1 cellular context compared by ENCODE assay signal in the genomic region with DNA sequence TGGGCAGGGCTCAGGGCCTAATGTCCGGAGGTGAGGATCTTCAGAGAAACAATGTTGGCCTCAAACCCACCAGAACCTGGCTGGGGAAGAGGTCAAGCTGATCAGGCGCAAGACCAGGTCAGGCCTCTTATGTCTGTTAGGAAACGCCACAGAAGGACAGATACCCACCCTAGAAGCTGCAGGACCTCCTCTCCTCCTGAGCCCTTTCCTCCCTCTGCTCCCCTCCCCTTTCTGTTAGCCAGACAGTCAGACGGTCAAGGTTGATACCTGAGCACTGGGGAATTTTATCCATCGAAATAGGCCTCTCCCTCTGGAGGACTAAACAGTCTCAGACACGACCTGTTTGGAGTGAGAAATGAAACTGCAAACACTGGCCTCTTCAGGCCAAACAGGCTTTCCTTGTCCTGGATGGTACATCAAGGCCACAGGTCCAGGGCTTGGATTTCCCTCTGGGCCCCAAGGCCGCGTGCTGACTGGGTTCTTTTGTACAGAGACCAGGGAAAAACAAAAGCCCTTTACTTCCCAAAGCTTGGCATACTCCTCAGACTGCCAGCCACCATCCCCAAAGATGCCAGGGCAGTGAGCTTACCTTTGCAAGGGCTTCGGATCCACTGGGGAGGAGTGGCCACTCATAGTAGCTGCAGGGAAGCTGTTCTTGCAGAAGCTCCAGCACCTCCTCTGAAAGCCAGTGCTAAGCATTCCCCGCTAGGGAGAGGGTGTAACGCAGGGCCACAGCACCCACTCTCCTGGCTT.
TF ChIP-seq lines count a peak whose summit lies in the region.

No MANE protein-coding gene starts in this region.

TF ChIP-seq in HepG2, 621 proteins besides CTCF, POLR2A, EP300 and RAD21 (continued from another document and continues in another):
- TF ChIP-seq, protein P1, sequence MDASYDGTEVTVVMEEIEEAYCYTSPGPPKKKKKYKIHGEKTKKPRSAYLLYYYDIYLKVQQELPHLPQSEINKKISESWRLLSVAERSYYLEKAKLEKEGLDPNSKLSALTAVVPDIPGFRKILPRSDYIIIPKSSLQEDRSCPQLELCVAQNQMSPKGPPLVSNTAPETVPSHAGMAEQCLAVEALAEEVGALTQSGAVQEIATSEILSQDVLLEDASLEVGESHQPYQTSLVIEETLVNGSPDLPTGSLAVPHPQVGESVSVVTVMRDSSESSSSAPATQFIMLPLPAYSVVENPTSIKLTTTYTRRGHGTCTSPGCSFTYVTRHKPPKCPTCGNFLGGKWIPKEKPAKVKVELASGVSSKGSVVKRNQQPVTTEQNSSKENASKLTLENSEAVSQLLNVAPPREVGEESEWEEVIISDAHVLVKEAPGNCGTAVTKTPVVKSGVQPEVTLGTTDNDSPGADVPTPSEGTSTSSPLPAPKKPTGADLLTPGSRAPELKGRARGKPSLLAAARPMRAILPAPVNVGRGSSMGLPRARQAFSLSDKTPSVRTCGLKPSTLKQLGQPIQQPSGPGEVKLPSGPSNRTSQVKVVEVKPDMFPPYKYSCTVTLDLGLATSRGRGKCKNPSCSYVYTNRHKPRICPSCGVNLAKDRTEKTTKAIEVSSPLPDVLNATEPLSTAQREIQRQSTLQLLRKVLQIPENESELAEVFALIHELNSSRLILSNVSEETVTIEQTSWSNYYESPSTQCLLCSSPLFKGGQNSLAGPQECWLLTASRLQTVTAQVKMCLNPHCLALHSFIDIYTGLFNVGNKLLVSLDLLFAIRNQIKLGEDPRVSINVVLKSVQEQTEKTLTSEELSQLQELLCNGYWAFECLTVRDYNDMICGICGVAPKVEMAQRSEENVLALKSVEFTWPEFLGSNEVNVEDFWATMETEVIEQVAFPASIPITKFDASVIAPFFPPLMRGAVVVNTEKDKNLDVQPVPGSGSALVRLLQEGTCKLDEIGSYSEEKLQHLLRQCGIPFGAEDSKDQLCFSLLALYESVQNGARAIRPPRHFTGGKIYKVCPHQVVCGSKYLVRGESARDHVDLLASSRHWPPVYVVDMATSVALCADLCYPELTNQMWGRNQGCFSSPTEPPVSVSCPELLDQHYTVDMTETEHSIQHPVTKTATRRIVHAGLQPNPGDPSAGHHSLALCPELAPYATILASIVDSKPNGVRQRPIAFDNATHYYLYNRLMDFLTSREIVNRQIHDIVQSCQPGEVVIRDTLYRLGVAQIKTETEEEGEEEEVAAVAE (CRISPR knock-in tag; IDR thresholded peaks at IDR 0.05; ENCODE audit: borderline replicate concordance): peak; percentile 79; the same call in 1 of the 2 replicates
- TF ChIP-seq ZFP62 (CRISPR knock-in tag; IDR thresholded peaks at IDR 0.05): no peak
- TF ChIP-seq ZNF7 (CRISPR knock-in tag; IDR thresholded peaks at IDR 0.05): no peak
- TF ChIP-seq KLF16 (CRISPR knock-in tag; IDR thresholded peaks at IDR 0.05): peak in 1 of 2 experiments; percentile 89; a peak in 2 of 4 replicates
- no peak for TF ChIP-seq NFYB (CRISPR knock-in tag; IDR thresholded peaks at IDR 0.05)
- TF ChIP-seq SMARCC2 (IDR thresholded peaks at IDR 0.05): no peak
- TF ChIP-seq ATF7-NPFF (CRISPR knock-in tag; IDR thresholded peaks at IDR 0.05; ENCODE audit: low read depth): 0 out of 2 replicates have a peak, but pooled peaks have one; percentile 38
- 0 out of 2 replicates have a peak, but pooled peaks have one; percentile 62 for TF ChIP-seq SOX13 (IDR thresholded peaks at IDR 0.05)
- peak in 1 of 2 experiments; percentile 89; a peak in 2 of 4 replicates for TF ChIP-seq SOX13 (CRISPR knock-in tag; conservative IDR thresholded peaks at IDR 0.05 in 1 of 2, IDR thresholded peaks at IDR 0.05 in 1 of 2)
- no peak for TF ChIP-seq MBD4 (IDR thresholded peaks at IDR 0.05; ENCODE audit: borderline replicate concordance, low read length)
- TF ChIP-seq, protein P2, sequence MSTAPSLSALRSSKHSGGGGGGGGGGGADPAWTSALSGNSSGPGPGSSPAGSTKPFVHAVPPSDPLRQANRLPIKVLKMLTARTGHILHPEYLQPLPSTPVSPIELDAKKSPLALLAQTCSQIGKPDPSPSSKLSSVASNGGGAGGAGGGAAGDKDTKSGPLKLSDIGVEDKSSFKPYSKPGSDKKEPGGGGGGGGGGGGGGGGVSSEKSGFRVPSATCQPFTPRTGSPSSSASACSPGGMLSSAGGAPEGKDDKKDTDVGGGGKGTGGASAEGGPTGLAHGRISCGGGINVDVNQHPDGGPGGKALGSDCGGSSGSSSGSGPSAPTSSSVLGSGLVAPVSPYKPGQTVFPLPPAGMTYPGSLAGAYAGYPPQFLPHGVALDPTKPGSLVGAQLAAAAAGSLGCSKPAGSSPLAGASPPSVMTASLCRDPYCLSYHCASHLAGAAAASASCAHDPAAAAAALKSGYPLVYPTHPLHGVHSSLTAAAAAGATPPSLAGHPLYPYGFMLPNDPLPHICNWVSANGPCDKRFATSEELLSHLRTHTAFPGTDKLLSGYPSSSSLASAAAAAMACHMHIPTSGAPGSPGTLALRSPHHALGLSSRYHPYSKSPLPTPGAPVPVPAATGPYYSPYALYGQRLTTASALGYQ (CRISPR knock-in tag; IDR thresholded peaks at IDR 0.05): peak; percentile 60; the same call in 1 of the 2 replicates
- no peak for TF ChIP-seq JARID2 (CRISPR knock-in tag; IDR thresholded peaks at IDR 0.05; ENCODE audit: insufficient replicate concordance)
- TF ChIP-seq ZSCAN21 (CRISPR knock-in tag; IDR thresholded peaks at IDR 0.05; ENCODE audit: borderline replicate concordance): 0 out of 2 replicates have a peak, but pooled peaks have one; percentile 19
- TF ChIP-seq ZNF446 (CRISPR knock-in tag; IDR thresholded peaks at IDR 0.05): no peak
- peak; percentile 72 for TF ChIP-seq ZSCAN31 (CRISPR knock-in tag; IDR thresholded peaks at IDR 0.05; ENCODE audit: low read depth)
- no peak for TF ChIP-seq SMARCE1 (IDR thresholded peaks at IDR 0.05; ENCODE audit: borderline replicate concordance)
- TF ChIP-seq, protein P3, sequence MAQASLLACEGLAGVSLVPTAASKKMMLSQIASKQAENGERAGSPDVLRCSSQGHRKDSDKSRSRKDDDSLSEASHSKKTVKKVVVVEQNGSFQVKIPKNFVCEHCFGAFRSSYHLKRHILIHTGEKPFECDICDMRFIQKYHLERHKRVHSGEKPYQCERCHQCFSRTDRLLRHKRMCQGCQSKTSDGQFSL (CRISPR knock-in tag; IDR thresholded peaks at IDR 0.05): no peak
- TF ChIP-seq, protein P4, sequence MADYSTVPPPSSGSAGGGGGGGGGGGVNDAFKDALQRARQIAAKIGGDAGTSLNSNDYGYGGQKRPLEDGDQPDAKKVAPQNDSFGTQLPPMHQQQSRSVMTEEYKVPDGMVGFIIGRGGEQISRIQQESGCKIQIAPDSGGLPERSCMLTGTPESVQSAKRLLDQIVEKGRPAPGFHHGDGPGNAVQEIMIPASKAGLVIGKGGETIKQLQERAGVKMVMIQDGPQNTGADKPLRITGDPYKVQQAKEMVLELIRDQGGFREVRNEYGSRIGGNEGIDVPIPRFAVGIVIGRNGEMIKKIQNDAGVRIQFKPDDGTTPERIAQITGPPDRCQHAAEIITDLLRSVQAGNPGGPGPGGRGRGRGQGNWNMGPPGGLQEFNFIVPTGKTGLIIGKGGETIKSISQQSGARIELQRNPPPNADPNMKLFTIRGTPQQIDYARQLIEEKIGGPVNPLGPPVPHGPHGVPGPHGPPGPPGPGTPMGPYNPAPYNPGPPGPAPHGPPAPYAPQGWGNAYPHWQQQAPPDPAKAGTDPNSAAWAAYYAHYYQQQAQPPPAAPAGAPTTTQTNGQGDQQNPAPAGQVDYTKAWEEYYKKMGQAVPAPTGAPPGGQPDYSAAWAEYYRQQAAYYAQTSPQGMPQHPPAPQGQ (CRISPR knock-in tag; IDR thresholded peaks at IDR 0.05; ENCODE audit: borderline replicate concordance): no peak
- TF ChIP-seq NFKBIZ (CRISPR knock-in tag; IDR thresholded peaks at IDR 0.05): peak; percentile 38; the same call in 1 of the 2 replicates
- TF ChIP-seq NR2F6 (IDR thresholded peaks at IDR 0.05): peak; percentile 62; the same call in 1 of the 2 replicates
- TF ChIP-seq NR2F6 (CRISPR knock-in tag; IDR thresholded peaks at IDR 0.05): peak; percentile 81
- no peak for TF ChIP-seq AGO2 (optimal IDR thresholded peaks at IDR 0.05; ENCODE audit: low read depth, low read length)
- TF ChIP-seq ZNF138 (CRISPR knock-in tag; IDR thresholded peaks at IDR 0.05; ENCODE audit: low read depth): no peak
- no peak for TF ChIP-seq ZNF883 (CRISPR knock-in tag; IDR thresholded peaks at IDR 0.05; ENCODE audit: not compliant biosample characterization)
- TF ChIP-seq TBL1XR1 (IDR thresholded peaks at IDR 0.05; ENCODE audit: borderline replicate concordance, low read length, partially characterized antibody): peak; percentile 40
- no peak for TF ChIP-seq ZNF558 (CRISPR knock-in tag; IDR thresholded peaks at IDR 0.05; ENCODE audit: borderline replicate concordance)
- TF ChIP-seq, protein P5, sequence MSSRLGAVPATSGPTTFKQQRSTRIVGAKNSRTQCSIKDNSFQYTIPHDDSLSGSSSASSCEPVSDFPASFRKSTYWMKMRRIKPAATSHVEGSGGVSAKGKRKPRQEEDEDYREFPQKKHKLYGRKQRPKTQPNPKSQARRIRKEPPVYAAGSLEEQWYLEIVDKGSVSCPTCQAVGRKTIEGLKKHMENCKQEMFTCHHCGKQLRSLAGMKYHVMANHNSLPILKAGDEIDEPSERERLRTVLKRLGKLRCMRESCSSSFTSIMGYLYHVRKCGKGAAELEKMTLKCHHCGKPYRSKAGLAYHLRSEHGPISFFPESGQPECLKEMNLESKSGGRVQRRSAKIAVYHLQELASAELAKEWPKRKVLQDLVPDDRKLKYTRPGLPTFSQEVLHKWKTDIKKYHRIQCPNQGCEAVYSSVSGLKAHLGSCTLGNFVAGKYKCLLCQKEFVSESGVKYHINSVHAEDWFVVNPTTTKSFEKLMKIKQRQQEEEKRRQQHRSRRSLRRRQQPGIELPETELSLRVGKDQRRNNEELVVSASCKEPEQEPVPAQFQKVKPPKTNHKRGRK (CRISPR knock-in tag; IDR thresholded peaks at IDR 0.05): no peak; the same call in 1 of the 2 replicates
- TF ChIP-seq, protein P6, sequence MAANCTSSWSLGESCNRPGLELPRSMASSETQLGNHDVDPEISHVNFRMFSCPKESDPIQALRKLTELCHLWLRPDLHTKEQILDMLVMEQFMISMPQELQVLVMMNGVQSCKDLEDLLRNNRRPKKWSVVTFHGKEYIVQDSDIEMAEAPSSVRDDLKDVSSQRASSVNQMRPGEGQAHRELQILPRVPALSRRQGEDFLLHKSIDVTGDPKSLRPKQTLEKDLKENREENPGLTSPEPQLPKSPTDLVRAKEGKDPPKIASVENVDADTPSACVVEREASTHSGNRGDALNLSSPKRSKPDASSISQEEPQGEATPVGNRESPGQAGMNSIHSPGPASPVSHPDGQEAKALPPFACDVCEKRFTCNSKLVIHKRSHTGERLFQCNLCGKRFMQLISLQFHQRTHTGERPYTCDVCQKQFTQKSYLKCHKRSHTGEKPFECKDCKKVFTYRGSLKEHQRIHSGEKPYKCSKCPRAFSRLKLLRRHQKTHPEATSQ (CRISPR knock-in tag; IDR thresholded peaks at IDR 0.05; ENCODE audit: borderline replicate concordance): no peak
- no peak for TF ChIP-seq TSC22D2 (CRISPR knock-in tag; IDR thresholded peaks at IDR 0.05; ENCODE audit: borderline replicate concordance)
- TF ChIP-seq, protein P7, sequence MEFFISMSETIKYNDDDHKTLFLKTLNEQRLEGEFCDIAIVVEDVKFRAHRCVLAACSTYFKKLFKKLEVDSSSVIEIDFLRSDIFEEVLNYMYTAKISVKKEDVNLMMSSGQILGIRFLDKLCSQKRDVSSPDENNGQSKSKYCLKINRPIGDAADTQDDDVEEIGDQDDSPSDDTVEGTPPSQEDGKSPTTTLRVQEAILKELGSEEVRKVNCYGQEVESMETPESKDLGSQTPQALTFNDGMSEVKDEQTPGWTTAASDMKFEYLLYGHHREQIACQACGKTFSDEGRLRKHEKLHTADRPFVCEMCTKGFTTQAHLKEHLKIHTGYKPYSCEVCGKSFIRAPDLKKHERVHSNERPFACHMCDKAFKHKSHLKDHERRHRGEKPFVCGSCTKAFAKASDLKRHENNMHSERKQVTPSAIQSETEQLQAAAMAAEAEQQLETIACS (CRISPR knock-in tag; IDR thresholded peaks at IDR 0.05): no peak
- TF ChIP-seq ZFP90 (CRISPR knock-in tag; IDR thresholded peaks at IDR 0.05; ENCODE audit: borderline replicate concordance): no peak
- TF ChIP-seq, protein P8, sequence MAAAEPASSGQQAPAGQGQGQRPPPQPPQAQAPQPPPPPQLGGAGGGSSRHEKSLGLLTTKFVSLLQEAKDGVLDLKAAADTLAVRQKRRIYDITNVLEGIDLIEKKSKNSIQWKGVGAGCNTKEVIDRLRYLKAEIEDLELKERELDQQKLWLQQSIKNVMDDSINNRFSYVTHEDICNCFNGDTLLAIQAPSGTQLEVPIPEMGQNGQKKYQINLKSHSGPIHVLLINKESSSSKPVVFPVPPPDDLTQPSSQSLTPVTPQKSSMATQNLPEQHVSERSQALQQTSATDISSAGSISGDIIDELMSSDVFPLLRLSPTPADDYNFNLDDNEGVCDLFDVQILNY (CRISPR knock-in tag; conservative IDR thresholded peaks at IDR 0.05): no peak
- no peak for TF ChIP-seq NR3C1 (CRISPR knock-in tag; IDR thresholded peaks at IDR 0.05)
- no peak for TF ChIP-seq ZNF616 (CRISPR knock-in tag; IDR thresholded peaks at IDR 0.05; ENCODE audit: low read depth)
- TF ChIP-seq, protein P9, sequence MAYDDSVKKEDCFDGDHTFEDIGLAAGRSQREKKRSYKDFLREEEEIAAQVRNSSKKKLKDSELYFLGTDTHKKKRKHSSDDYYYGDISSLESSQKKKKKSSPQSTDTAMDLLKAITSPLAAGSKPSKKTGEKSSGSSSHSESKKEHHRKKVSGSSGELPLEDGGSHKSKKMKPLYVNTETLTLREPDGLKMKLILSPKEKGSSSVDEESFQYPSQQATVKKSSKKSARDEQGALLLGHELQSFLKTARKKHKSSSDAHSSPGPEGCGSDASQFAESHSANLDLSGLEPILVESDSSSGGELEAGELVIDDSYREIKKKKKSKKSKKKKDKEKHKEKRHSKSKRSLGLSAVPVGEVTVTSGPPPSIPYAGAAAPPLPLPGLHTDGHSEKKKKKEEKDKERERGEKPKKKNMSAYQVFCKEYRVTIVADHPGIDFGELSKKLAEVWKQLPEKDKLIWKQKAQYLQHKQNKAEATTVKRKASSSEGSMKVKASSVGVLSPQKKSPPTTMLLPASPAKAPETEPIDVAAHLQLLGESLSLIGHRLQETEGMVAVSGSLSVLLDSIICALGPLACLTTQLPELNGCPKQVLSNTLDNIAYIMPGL (CRISPR knock-in tag; IDR thresholded peaks at IDR 0.05; ENCODE audit: borderline replicate concordance in 1 of 2, low read depth in 1 of 2): peak in 1 of 2 experiments; percentile 86; a peak in 2 of 4 replicates
- no peak for TF ChIP-seq MBNL3 (CRISPR knock-in tag; conservative IDR thresholded peaks at IDR 0.05)
- TF ChIP-seq RORA (CRISPR knock-in tag; IDR thresholded peaks at IDR 0.05): no peak
- TF ChIP-seq CBFB (CRISPR knock-in tag; IDR thresholded peaks at IDR 0.05): peak; percentile 47; the same call in 1 of the 2 replicates
- peak; percentile 16; the same call in 1 of the 2 replicates for TF ChIP-seq NFKB2 (CRISPR knock-in tag; IDR thresholded peaks at IDR 0.05; ENCODE audit: borderline replicate concordance)
- TF ChIP-seq, protein P10, sequence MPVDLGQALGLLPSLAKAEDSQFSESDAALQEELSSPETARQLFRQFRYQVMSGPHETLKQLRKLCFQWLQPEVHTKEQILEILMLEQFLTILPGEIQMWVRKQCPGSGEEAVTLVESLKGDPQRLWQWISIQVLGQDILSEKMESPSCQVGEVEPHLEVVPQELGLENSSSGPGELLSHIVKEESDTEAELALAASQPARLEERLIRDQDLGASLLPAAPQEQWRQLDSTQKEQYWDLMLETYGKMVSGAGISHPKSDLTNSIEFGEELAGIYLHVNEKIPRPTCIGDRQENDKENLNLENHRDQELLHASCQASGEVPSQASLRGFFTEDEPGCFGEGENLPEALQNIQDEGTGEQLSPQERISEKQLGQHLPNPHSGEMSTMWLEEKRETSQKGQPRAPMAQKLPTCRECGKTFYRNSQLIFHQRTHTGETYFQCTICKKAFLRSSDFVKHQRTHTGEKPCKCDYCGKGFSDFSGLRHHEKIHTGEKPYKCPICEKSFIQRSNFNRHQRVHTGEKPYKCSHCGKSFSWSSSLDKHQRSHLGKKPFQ (CRISPR knock-in tag; IDR thresholded peaks at IDR 0.05; ENCODE audit: insufficient replicate concordance): no peak
